Comparison of ENCODE assay signal across 14 cellular contexts in genomic region chr20:6034134-6034969, GRCh38. TPM values are rescaled to one million over a fixed set of nuclear protein-coding genes. Genes with fewer than 3 reads are reported as not detected.
DNase-seq lines count a peak whose midpoint lies in the region; ATAC-seq, FAIRE-seq and TF ChIP-seq lines count a peak whose summit lies in the region.
"Had no signal": no experiment of that assay in that cellular context is flagged by ENCODE, and none has a peak within 500 bp of the region (broad histone marks: within the 10 kb centered on the region; RNA-seq: fewer than 3 reads in every experiment).

No MANE protein-coding gene starts in this region.

- H2AFZ ChIP-seq in hepatocyte = no peak overlapping the region

- no peaks in the 10 kb centered on the region for H3K27me3 ChIP-seq in hepatocyte
- H3K27me3 ChIP-seq in WERI-Rb-1 (ENCODE audit: insufficient read depth, low read depth, severe bottlenecking) = no peaks in the 10 kb centered on the region
- H3K27me3 ChIP-seq in vagina = no peaks in the 10 kb centered on the region

- no peaks in the 10 kb centered on the region for H3K9me3 Mint-ChIP-seq in stimulated activated naive CD8-positive, alpha-beta T cell treated with anti-CD3 and anti-CD28 coated beads, Interleukin-15, Interleukin-2, amounts not matched to agents 100 ng/mL and 50 ng/mL, for 24 hours
- H3K9me3 Mint-ChIP-seq in activated naive CD8-positive, alpha-beta T cell treated with anti-CD3 and anti-CD28 coated beads, Interleukin-2, amount 50 U/mL, for 24 hours = no peaks in the 10 kb centered on the region
- H3K9me3 Mint-ChIP-seq in type B pancreatic cell = no peaks in the 10 kb centered on the region
- H3K9me3 Mint-ChIP-seq: immature natural killer cell had no signal

- H3K4me3 ChIP-seq in hepatocyte (no peak overlapping the region), WERI-Rb-1 (ENCODE audit: low read depth, low read length) (no peak overlapping the region), vagina (no peak overlapping the region)
- H3K4me3 ChIP-seq: prostate gland had no signal

- no peak for TF ChIP-seq CTCF in hepatocyte (IDR thresholded peaks at IDR 0.05; ENCODE audit: poor library complexity)
- TF ChIP-seq CTCF in type B pancreatic cell (conservative IDR thresholded peaks at IDR 0.05) = no peak
- TF ChIP-seq CTCF in WERI-Rb-1 (IDR thresholded peaks at IDR 0.05; ENCODE audit: low read depth, low read length) = no peak
- no peak for TF ChIP-seq CTCF in vagina (IDR thresholded peaks at IDR 0.05)

- no peak for FAIRE-seq in H54 (lab: Jason Lieb, UNC)

- no peaks in the 10 kb centered on the region for H3K9me2 ChIP-seq in hepatocyte (replicated peaks; ENCODE audit: insufficient read depth)

- H3K27ac ChIP-seq in hepatocyte = peak overlapping the region; percentile 30
- H3K27ac ChIP-seq in WERI-Rb-1 = no peak overlapping the region
- no peak overlapping the region for H3K27ac ChIP-seq in vagina
- H3K27ac ChIP-seq: C4-2B, HL-60, prostate gland had no signal

- no peaks in the 10 kb centered on the region for H3K27me3 Mint-ChIP-seq in stimulated activated naive CD8-positive, alpha-beta T cell treated with anti-CD3 and anti-CD28 coated beads, Interleukin-15, Interleukin-2, amounts not matched to agents 100 ng/mL and 50 ng/mL, for 24 hours
- H3K27me3 Mint-ChIP-seq in activated naive CD8-positive, alpha-beta T cell treated with anti-CD3 and anti-CD28 coated beads, Interleukin-2, amount 50 U/mL, for 24 hours = no peaks in the 10 kb centered on the region
- no peaks in the 10 kb centered on the region for H3K27me3 Mint-ChIP-seq in type B pancreatic cell

- intact Hi-C loops in vagina (cut with DNase I) = no loop called here

- peaks cover 2% of the 10 kb centered on the region for H4K20me1 ChIP-seq in hepatocyte (ENCODE audit: insufficient read depth, poor library complexity, severe bottlenecking)

- H3K4me1 Mint-ChIP-seq in stimulated activated naive CD8-positive, alpha-beta T cell treated with anti-CD3 and anti-CD28 coated beads, Interleukin-15, Interleukin-2, amounts not matched to agents 100 ng/mL and 50 ng/mL, for 24 hours (ENCODE audit: low read depth) = peaks cover 12% of the 10 kb centered on the region
- peaks cover 11% of the 10 kb centered on the region for H3K4me1 Mint-ChIP-seq in activated naive CD8-positive, alpha-beta T cell treated with anti-CD3 and anti-CD28 coated beads, Interleukin-2, amount 50 U/mL, for 24 hours
- H3K4me1 Mint-ChIP-seq in type B pancreatic cell (ENCODE audit: unreplicated experiment) = no peaks in the 10 kb centered on the region

- H3K9me3 ChIP-seq in hepatocyte (ENCODE audit: low read depth) (no peaks in the 10 kb centered on the region), WERI-Rb-1 (ENCODE audit: severe bottlenecking) (no peaks in the 10 kb centered on the region), vagina (no peaks in the 10 kb centered on the region)
- H3K9me3 ChIP-seq: prostate gland had no signal

- no peak for DNase-seq in stimulated activated naive CD8-positive, alpha-beta T cell treated with anti-CD3 and anti-CD28 coated beads, Interleukin-15, Interleukin-2, amounts not matched to agents 100 U/mL and 50 U/mL, for 24 hours
- DNase-seq in activated naive CD8-positive, alpha-beta T cell treated with anti-CD3 and anti-CD28 coated beads, Interleukin-2, amount 50 U/mL, for 24 hours = no peak
- no peak for DNase-seq in hepatocyte (ENCODE audit: low spot score)
- DNase-seq in type B pancreatic cell (ENCODE audit: extremely low spot score, unreplicated experiment) = no peak
- no peak for DNase-seq in WERI-Rb-1
- DNase-seq in vagina (ENCODE audit: extremely low spot score in 2 of 2) = no peak
- no peak for DNase-seq in H54 (ENCODE audit: insufficient read length, low spot score)
- DNase-seq: activated naive CD4-positive, alpha-beta T cell; immature natural killer cell; NCI-H1417 treated with DMSO at 0.1 percent for 48 hours had no signal

- TF ChIP-seq POLR2A in vagina (IDR thresholded peaks at IDR 0.05) (no peak), H54 (IDR thresholded peaks at IDR 0.05; ENCODE audit: low read depth, low read length) (no peak)

- H3K27ac Mint-ChIP-seq in stimulated activated naive CD8-positive, alpha-beta T cell treated with anti-CD3 and anti-CD28 coated beads, Interleukin-15, Interleukin-2, amounts not matched to agents 100 ng/mL and 50 ng/mL, for 24 hours = peak overlapping the region; percentile 7
- peak overlapping the region; percentile 3 for H3K27ac Mint-ChIP-seq in activated naive CD8-positive, alpha-beta T cell treated with anti-CD3 and anti-CD28 coated beads, Interleukin-2, amount 50 U/mL, for 24 hours
- peak overlapping the region; percentile 27 for H3K27ac Mint-ChIP-seq in type B pancreatic cell

- peaks cover 64% of the 10 kb centered on the region for H3K36me3 Mint-ChIP-seq in stimulated activated naive CD8-positive, alpha-beta T cell treated with anti-CD3 and anti-CD28 coated beads, Interleukin-15, Interleukin-2, amounts not matched to agents 100 ng/mL and 50 ng/mL, for 24 hours (ENCODE audit: low read depth)
- H3K36me3 Mint-ChIP-seq in activated naive CD8-positive, alpha-beta T cell treated with anti-CD3 and anti-CD28 coated beads, Interleukin-2, amount 50 U/mL, for 24 hours (ENCODE audit: low read depth) = peaks cover 45% of the 10 kb centered on the region
- peaks cover 11% of the 10 kb centered on the region for H3K36me3 Mint-ChIP-seq in type B pancreatic cell

- H3K4me2 ChIP-seq in hepatocyte = no peak overlapping the region

- H3K36me3 ChIP-seq in hepatocyte (replicated peaks; ENCODE audit: insufficient read depth, low read depth) (no peaks in the 10 kb centered on the region), WERI-Rb-1 (peaks cover 43% of the 10 kb centered on the region), vagina (peaks cover 0 to 42% of the 10 kb centered on the region in 2 donors)
- H3K36me3 ChIP-seq: prostate gland had no signal

- H3K4me1 ChIP-seq in hepatocyte (ENCODE audit: insufficient read depth) = peaks cover 7% of the 10 kb centered on the region
- peaks cover 5% of the 10 kb centered on the region for H3K4me1 ChIP-seq in vagina
- H3K4me1 ChIP-seq: prostate gland had no signal

- H3K4me3 Mint-ChIP-seq in stimulated activated naive CD8-positive, alpha-beta T cell treated with anti-CD3 and anti-CD28 coated beads, Interleukin-15, Interleukin-2, amounts not matched to agents 100 ng/mL and 50 ng/mL, for 24 hours = no peak overlapping the region
- H3K4me3 Mint-ChIP-seq in activated naive CD8-positive, alpha-beta T cell treated with anti-CD3 and anti-CD28 coated beads, Interleukin-2, amount 50 U/mL, for 24 hours = no peak overlapping the region
- no peak overlapping the region for H3K4me3 Mint-ChIP-seq in type B pancreatic cell
- H3K4me3 Mint-ChIP-seq: immature natural killer cell had no signal

- ATAC-seq in stimulated activated naive CD8-positive, alpha-beta T cell treated with anti-CD3 and anti-CD28 coated beads, Interleukin-15, Interleukin-2, amounts not matched to agents 100 U/mL and 50 U/mL, for 24 hours = no peak
- ATAC-seq in activated naive CD8-positive, alpha-beta T cell treated with anti-CD3 and anti-CD28 coated beads, Interleukin-2, amount 50 U/mL, for 24 hours = no peak

- peaks cover 20% of the 10 kb centered on the region for H3K79me2 ChIP-seq in hepatocyte

- 75% methylated on average over 2 of the region's 2 CpGs for WGBS in hepatocyte (ENCODE audit: low lambda C conversion rate, missing lambda C conversion rate)

RNA-seq across cellular contexts. Expression of gene LRRN4, which starts 19.5 kb away (rescaled TPM):
- total RNA-seq in hepatocyte (10.5 and 19.2 TPM in 2 replicates), type B pancreatic cell (ENCODE audit: low replicate concordance) (9.9 and 12.5 TPM in 2 replicates), vagina (not detected)
- polyA plus RNA-seq in hepatocyte = 94.5 and 112 TPM in 2 replicates
- polyA plus RNA-seq: immature natural killer cell had no signal

RNA-seq across cellular contexts. Expression of gene CRLS1, which starts 28.4 kb away (rescaled TPM):
- total RNA-seq in hepatocyte (122 and 127 TPM in 2 replicates), type B pancreatic cell (ENCODE audit: low replicate concordance) (43.6 and 45.0 TPM in 2 replicates), vagina (26.0 TPM)
- polyA plus RNA-seq in hepatocyte = 115 TPM in 2 replicates
